In genomic region chr5:176542596-176543427, GRCh38 we compare ENCODE assay signal across 9 cellular contexts. TPM values are rescaled to one million over a fixed set of nuclear protein-coding genes. Genes with fewer than 3 reads are reported as not detected.
DNase-seq lines count a peak whose midpoint lies in the region; ATAC-seq and TF ChIP-seq lines count a peak whose summit lies in the region.
"Had no signal": no experiment of that assay in that cellular context is flagged by ENCODE, and none has a peak within 500 bp of the region (broad histone marks: within the 10 kb centered on the region; RNA-seq: fewer than 3 reads in every experiment).

No MANE protein-coding gene starts in this region.

- no peaks in the 10 kb centered on the region for H3K9me2 ChIP-seq in OCI-LY7 (ENCODE audit: insufficient read depth, low read length)

- BruUV-seq in OCI-LY7 (replicated peaks; lab: Mats Ljungman, UMichigan): no TSS peak

- peak; percentile 44 for ATAC-seq in HG02798 (IDR thresholded peaks at IDR 0.05; ENCODE audit: poor library complexity, unreplicated experiment)

- no peak for DNase-seq in AG04449 (ENCODE audit: low read depth, low spot score)
- peak; percentile 82 for DNase-seq in OCI-LY7 (ENCODE audit: low spot score)
- no peak for DNase-seq in cardiac fibroblast (ENCODE audit: low read depth in 2 of 2)
- DNase-seq in tibial artery: no peak
- no peak for DNase-seq in NCI-H1105 (lab: John Stamatoyannopoulos, UW)

- H3K36me3 ChIP-seq in OCI-LY7 (ENCODE audit: insufficient read depth, low read length) (peaks cover 14% of the 10 kb centered on the region; the same call in 1 of the 2 replicates), liver (ENCODE audit: control insufficient read depth in 4 of 4, insufficient read depth in 3 of 4, low read depth in 1 of 4, low read length in 3 of 4) (no peaks in the 10 kb centered on the region), tibial artery (no peaks in the 10 kb centered on the region)

- H3K9ac ChIP-seq in liver (ENCODE audit: low read depth in 1 of 2, low read length in 2 of 2): peak overlapping the region in 1 of 2 donors; percentile 53

- POLR2A ChIA-PET in AG04449 (lab: Yijun Ruan, JAX) (no interaction called here), OCI-LY7 (lab: Charles Lee) (interaction anchor here (0.5 to 1.4 kb wide), 10 partner anchors 7 to 136 kb away, joined by 3 to 6 read pairs (median 4); no protein-coding TSS in a partner anchor)

- H2AFZ ChIP-seq in OCI-LY7 (ENCODE audit: low read length): peak overlapping the region; percentile 3; the same call in 1 of the 2 replicates

- H3K4me3 ChIP-seq in AG04449 (ENCODE audit: low read depth, low read length) (peak overlapping the region; percentile 59), OCI-LY7 (ENCODE audit: low read depth, low read length, poor library complexity, severe bottlenecking) (peak overlapping the region; percentile 75), cardiac fibroblast (replicated peaks in 1 of 2; ENCODE audit: low read depth in 2 of 2, low read length in 2 of 2) (peak overlapping the region; percentile 53 to 57), liver (ENCODE audit: low read depth in 1 of 3, low read length in 3 of 3) (peak overlapping the region; percentile 28 to 77 (median 65)), tibial artery (peak overlapping the region; percentile 64 to 71)

- H3K9me3 ChIP-seq in OCI-LY7 (ENCODE audit: low read length) (no peaks in the 10 kb centered on the region), liver (ENCODE audit: control insufficient read depth in 4 of 4, low read length in 3 of 4) (no peaks in the 10 kb centered on the region), tibial artery (no peaks in the 10 kb centered on the region)

- intact Hi-C loops in OCI-LY7 (cut with micrococcal nuclease; ENCODE audit: unreplicated experiment) (loop anchor here (1.0 kb wide), 2 partner anchors 14 to 127 kb away; partner anchors contain the start of gene CLTB), tibial artery (cut with DNase I; ENCODE audit: low total_unique reads) (no loop called here)

- TF ChIP-seq CTCF in AG04449 (IDR thresholded peaks at IDR 0.05; ENCODE audit: insufficient read depth, low read length, missing control alignments): no peak
- TF ChIP-seq CTCF in GM12872 (IDR thresholded peaks at IDR 0.05; ENCODE audit: insufficient read depth, low read depth, low read length): peak; percentile 38; the same call in 2 of the 3 replicates
- TF ChIP-seq CTCF in OCI-LY7 (conservative IDR thresholded peaks at IDR 0.05; ENCODE audit: low read length): no peak; the same call in 1 of the 2 replicates
- TF ChIP-seq CTCF in cardiac fibroblast (IDR thresholded peaks at IDR 0.05; ENCODE audit: low read depth, low read length): no peak
- TF ChIP-seq CTCF in liver (IDR thresholded peaks at IDR 0.05; ENCODE audit: low read depth, low read length, missing input control): peak; percentile 22
- no peak for TF ChIP-seq CTCF in tibial artery (IDR thresholded peaks at IDR 0.05)

- H3K27ac ChIP-seq in OCI-LY7 (ENCODE audit: low read depth, low read length, poor library complexity, severe bottlenecking) (peak overlapping the region; percentile 89), liver (ENCODE audit: low read depth in 1 of 2, low read length in 2 of 2) (peak overlapping the region; percentile 62 to 63), tibial artery (peak overlapping the region; percentile 45 to 50)

- H3K27me3 ChIP-seq in liver (ENCODE audit: control insufficient read depth in 4 of 4, insufficient read depth in 4 of 4, low read length in 3 of 4): no peaks in the 10 kb centered on the region
- H3K27me3 ChIP-seq in tibial artery: peaks cover 0 to 3% of the 10 kb centered on the region in 2 donors

- peaks cover 25% of the 10 kb centered on the region; the same call in 1 of the 2 replicates for H3K79me2 ChIP-seq in OCI-LY7 (ENCODE audit: insufficient read depth, low read depth, low read length)

- H3K4me1 ChIP-seq in OCI-LY7 (ENCODE audit: insufficient read depth, low read length, poor library complexity, severe bottlenecking) (peaks cover 72% of the 10 kb centered on the region), liver (ENCODE audit: control insufficient read depth in 4 of 4, insufficient read depth in 4 of 4, low read length in 3 of 4) (peaks cover 0 to 23% (median 11%) of the 10 kb centered on the region in 4 donors), tibial artery (peaks cover 0 to 23% (median 15%) of the 10 kb centered on the region in 4 donors)

- no peaks in the 10 kb centered on the region for H4K20me1 ChIP-seq in OCI-LY7 (ENCODE audit: insufficient read depth, low read length)

- CTCF ChIA-PET in AG04449 (lab: Yijun Ruan, JAX) (interaction anchor here (0.6 to 4.1 kb wide), 14 partner anchors 9 to 308 kb away, joined by 3 to 15 read pairs (median 3); partner anchors contain the start of gene FAF2), OCI-LY7 (lab: Charles Lee; ENCODE audit: unreplicated experiment) (interaction anchor here (0.6 to 1.9 kb wide), 11 partner anchors 11 to 1712 kb away, joined by 3 to 22 read pairs (median 5); partner anchors contain the start of gene FAF2)

- TF ChIP-seq RAD21 in liver (IDR thresholded peaks at IDR 0.05): no peak

- 3% methylated on average over 110 of the region's 110 CpGs for WGBS in liver

- H3K4me2 ChIP-seq in OCI-LY7 (ENCODE audit: low read length): peak overlapping the region; percentile 98

TF ChIP-seq in liver, 16 proteins besides CTCF, POLR2A, EP300 and RAD21:
- TF ChIP-seq, protein P1, sequence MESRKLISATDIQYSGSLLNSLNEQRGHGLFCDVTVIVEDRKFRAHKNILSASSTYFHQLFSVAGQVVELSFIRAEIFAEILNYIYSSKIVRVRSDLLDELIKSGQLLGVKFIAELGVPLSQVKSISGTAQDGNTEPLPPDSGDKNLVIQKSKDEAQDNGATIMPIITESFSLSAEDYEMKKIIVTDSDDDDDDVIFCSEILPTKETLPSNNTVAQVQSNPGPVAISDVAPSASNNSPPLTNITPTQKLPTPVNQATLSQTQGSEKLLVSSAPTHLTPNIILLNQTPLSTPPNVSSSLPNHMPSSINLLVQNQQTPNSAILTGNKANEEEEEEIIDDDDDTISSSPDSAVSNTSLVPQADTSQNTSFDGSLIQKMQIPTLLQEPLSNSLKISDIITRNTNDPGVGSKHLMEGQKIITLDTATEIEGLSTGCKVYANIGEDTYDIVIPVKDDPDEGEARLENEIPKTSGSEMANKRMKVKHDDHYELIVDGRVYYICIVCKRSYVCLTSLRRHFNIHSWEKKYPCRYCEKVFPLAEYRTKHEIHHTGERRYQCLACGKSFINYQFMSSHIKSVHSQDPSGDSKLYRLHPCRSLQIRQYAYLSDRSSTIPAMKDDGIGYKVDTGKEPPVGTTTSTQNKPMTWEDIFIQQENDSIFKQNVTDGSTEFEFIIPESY (IDR thresholded peaks at IDR 0.05): no peak
- TF ChIP-seq GABPA (IDR thresholded peaks at IDR 0.05 in 1 of 2, conservative IDR thresholded peaks at IDR 0.05 in 1 of 2) (no peak), EGR1 (IDR thresholded peaks at IDR 0.05; ENCODE audit: low read depth in 2 of 2) (no peak), HNF4G (IDR thresholded peaks at IDR 0.05) (no peak), YY1 (IDR thresholded peaks at IDR 0.05) (no peak), RXRA (IDR thresholded peaks at IDR 0.05) (no peak), SP1 (IDR thresholded peaks at IDR 0.05) (no peak), FOXA1 (IDR thresholded peaks at IDR 0.05) (no peak), HNF4A (conservative IDR thresholded peaks at IDR 0.05) (no peak), FOXA2 (IDR thresholded peaks at IDR 0.05) (no peak), JUND (IDR thresholded peaks at IDR 0.05) (no peak), TAF1 (conservative IDR thresholded peaks at IDR 0.05) (no peak), NR2F2 (IDR thresholded peaks at IDR 0.05) (no peak)
- TF ChIP-seq, protein P2, sequence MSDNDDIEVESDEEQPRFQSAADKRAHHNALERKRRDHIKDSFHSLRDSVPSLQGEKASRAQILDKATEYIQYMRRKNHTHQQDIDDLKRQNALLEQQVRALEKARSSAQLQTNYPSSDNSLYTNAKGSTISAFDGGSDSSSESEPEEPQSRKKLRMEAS (IDR thresholded peaks at IDR 0.05): no peak
- TF ChIP-seq, protein P3, sequence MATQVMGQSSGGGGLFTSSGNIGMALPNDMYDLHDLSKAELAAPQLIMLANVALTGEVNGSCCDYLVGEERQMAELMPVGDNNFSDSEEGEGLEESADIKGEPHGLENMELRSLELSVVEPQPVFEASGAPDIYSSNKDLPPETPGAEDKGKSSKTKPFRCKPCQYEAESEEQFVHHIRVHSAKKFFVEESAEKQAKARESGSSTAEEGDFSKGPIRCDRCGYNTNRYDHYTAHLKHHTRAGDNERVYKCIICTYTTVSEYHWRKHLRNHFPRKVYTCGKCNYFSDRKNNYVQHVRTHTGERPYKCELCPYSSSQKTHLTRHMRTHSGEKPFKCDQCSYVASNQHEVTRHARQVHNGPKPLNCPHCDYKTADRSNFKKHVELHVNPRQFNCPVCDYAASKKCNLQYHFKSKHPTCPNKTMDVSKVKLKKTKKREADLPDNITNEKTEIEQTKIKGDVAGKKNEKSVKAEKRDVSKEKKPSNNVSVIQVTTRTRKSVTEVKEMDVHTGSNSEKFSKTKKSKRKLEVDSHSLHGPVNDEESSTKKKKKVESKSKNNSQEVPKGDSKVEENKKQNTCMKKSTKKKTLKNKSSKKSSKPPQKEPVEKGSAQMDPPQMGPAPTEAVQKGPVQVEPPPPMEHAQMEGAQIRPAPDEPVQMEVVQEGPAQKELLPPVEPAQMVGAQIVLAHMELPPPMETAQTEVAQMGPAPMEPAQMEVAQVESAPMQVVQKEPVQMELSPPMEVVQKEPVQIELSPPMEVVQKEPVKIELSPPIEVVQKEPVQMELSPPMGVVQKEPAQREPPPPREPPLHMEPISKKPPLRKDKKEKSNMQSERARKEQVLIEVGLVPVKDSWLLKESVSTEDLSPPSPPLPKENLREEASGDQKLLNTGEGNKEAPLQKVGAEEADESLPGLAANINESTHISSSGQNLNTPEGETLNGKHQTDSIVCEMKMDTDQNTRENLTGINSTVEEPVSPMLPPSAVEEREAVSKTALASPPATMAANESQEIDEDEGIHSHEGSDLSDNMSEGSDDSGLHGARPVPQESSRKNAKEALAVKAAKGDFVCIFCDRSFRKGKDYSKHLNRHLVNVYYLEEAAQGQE (IDR thresholded peaks at IDR 0.05): no peak
- TF ChIP-seq, protein P4, sequence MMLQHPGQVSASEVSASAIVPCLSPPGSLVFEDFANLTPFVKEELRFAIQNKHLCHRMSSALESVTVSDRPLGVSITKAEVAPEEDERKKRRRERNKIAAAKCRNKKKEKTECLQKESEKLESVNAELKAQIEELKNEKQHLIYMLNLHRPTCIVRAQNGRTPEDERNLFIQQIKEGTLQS (IDR thresholded peaks at IDR 0.05): no peak
TF ChIP-seq in liver: peak in this region for 0.

RNA-seq across cellular contexts. Expression of gene RNF44, which starts 5.6 kb away (rescaled TPM):
- total RNA-seq in OCI-LY7 (2014; rRNA removed; shearing (Covaris generic)): 47.4 and 61.2 TPM in 2 replicates
- total RNA-seq in OCI-LY7 (2022) (164 and 207 TPM in 2 replicates), liver (1 to 10 TPM; 3.9 to 5.5 TPM)
- 1 to 10 TPM; 3.2 to 6.4 TPM for polyA plus RNA-seq in liver

RNA-seq across cellular contexts. Expression of gene CDHR2, which starts 6.3 kb away (rescaled TPM):
- 0.25 and 0.33 TPM in 2 replicates for total RNA-seq in OCI-LY7 (2014; rRNA removed; shearing (Covaris generic))
- total RNA-seq in OCI-LY7 (2022) (2.8 and 3.8 TPM in 2 replicates), liver (10 to 100 TPM; 11.4 to 21.8 TPM)
- polyA plus RNA-seq in liver: 10 to 100 TPM in 1 of 2 donors, 1 to 10 TPM in 1; 8.8 to 23.8 TPM
- total RNA-seq: NCI-H460 had no signal

Comparison
In these comparisons a context has a peak if more than half of its experiments do, and no peak if none do; other contexts are left out.
1. CTCF ChIP-seq: peak in GM12872 (single experiment) and liver (single experiment); none in AG04449 (single experiment), OCI-LY7 (single experiment), cardiac fibroblast (single experiment) and tibial artery (0 of 2).
2. RNA of gene RNF44, which starts 5.6 kb away (total RNA-seq): 47.4 to 207 TPM in OCI-LY7; 3.9 to 5.5 TPM in liver; every median in the first group is over 4 times any median in the second.
3. Peak in every context shown above with its lines, with median percentiles within 50 percentile points of each other: H3K4me3 ChIP-seq and H3K27ac ChIP-seq.